8 cellular contexts compared by ENCODE assay signal in genomic region chr15:65583701-65584100, GRCh38. TPM values are rescaled to one million over a fixed set of nuclear protein-coding genes. Genes with fewer than 3 reads are reported as not detected.
DNase-seq lines count a peak whose midpoint lies in the region; ATAC-seq and TF ChIP-seq lines count a peak whose summit lies in the region.

No MANE protein-coding gene starts in this region.

- H3K4me1 ChIP-seq in hepatocyte (ENCODE audit: insufficient read depth), result peaks cover 3% of the 10 kb centered on the region
- H3K4me1 ChIP-seq in right cardiac atrium (ENCODE audit: control insufficient read depth, insufficient read depth, low read length), result no peaks in the 10 kb centered on the region

- H3K27ac ChIP-seq in hepatocyte (peak overlapping the region; percentile 3), right cardiac atrium (ENCODE audit: low read length) (no peak overlapping the region)

- no peaks in the 10 kb centered on the region for H3K36me3 ChIP-seq in hepatocyte (replicated peaks; ENCODE audit: insufficient read depth, low read depth)

- H3K9me3 ChIP-seq in hepatocyte (ENCODE audit: low read depth), result no peaks in the 10 kb centered on the region
- H3K9me3 ChIP-seq in right cardiac atrium (ENCODE audit: control insufficient read depth, low read length), result no peaks in the 10 kb centered on the region

- ATAC-seq in right cardiac atrium, result no peak

- no peak for TF ChIP-seq CTCF in hepatocyte (IDR thresholded peaks at IDR 0.05; ENCODE audit: poor library complexity)

- H3K4me3 Mint-ChIP-seq in stimulated activated naive CD8-positive, alpha-beta T cell treated with anti-CD3 and anti-CD28 coated beads, Interleukin-15, Interleukin-2, amounts not matched to agents 100 ng/mL and 50 ng/mL, for 24 hours, result no peak overlapping the region

- peak overlapping the region; percentile 65 for H3K27ac Mint-ChIP-seq in stimulated activated naive CD8-positive, alpha-beta T cell treated with anti-CD3 and anti-CD28 coated beads, Interleukin-15, Interleukin-2, amounts not matched to agents 100 ng/mL and 50 ng/mL, for 24 hours

- H3K9me2 ChIP-seq in hepatocyte (replicated peaks; ENCODE audit: insufficient read depth), result no peaks in the 10 kb centered on the region

- peaks cover 75% of the 10 kb centered on the region for H3K36me3 Mint-ChIP-seq in stimulated activated naive CD8-positive, alpha-beta T cell treated with anti-CD3 and anti-CD28 coated beads, Interleukin-15, Interleukin-2, amounts not matched to agents 100 ng/mL and 50 ng/mL, for 24 hours (ENCODE audit: low read depth)

- H3K4me2 ChIP-seq in hepatocyte, result no peak overlapping the region

- peaks cover 29% of the 10 kb centered on the region for H3K4me1 Mint-ChIP-seq in stimulated activated naive CD8-positive, alpha-beta T cell treated with anti-CD3 and anti-CD28 coated beads, Interleukin-15, Interleukin-2, amounts not matched to agents 100 ng/mL and 50 ng/mL, for 24 hours (ENCODE audit: low read depth)

- no peak overlapping the region for H3K4me3 ChIP-seq in hepatocyte
- no peak overlapping the region for H3K4me3 ChIP-seq in right cardiac atrium (ENCODE audit: low read length)

- H3K27me3 ChIP-seq in hepatocyte (no peaks in the 10 kb centered on the region), right cardiac atrium (ENCODE audit: control insufficient read depth, insufficient read depth) (no peaks in the 10 kb centered on the region)

- no peak overlapping the region for H2AFZ ChIP-seq in hepatocyte

- WGBS in hepatocyte (ENCODE audit: low lambda C conversion rate, missing lambda C conversion rate), result 74% methylated on average over 1 of the region's 1 CpG
- WGBS in right cardiac atrium, result 34% methylated on average over 1 of the region's 1 CpG

- DNase-seq in stimulated activated CD4-positive, alpha-beta T cell treated with anti-CD3 and anti-CD28 coated beads, Interleukin-12 subunit alpha, Interleukin-12 subunit beta, amount 100 ng/mL, for 48 hours (ENCODE audit: low read depth in 2 of 3, low spot score in 1 of 3), result peak in 2 of 3 donors; percentile 3 to 8
- no peak for DNase-seq in stimulated activated CD4-positive, alpha-beta T cell treated with anti-CD3 and anti-CD28 coated beads, Interleukin-12 subunit alpha, Interleukin-12 subunit beta, amount 100 ng/mL, for 4 hours
- DNase-seq in activated CD4-positive, alpha-beta T cell treated with anti-CD3 and anti-CD28 coated beads for 48 hours, result peak; percentile 32
- peak; percentile 8 for DNase-seq in hepatocyte (ENCODE audit: low spot score)
- no peak for DNase-seq in CD1c-positive myeloid dendritic cell (ENCODE audit: extremely low spot score)
- no peak for DNase-seq in hypothalamus (lab: John Stamatoyannopoulos, UW)
- DNase-seq in right cardiac atrium, result no peak

- intact Hi-C loops in right cardiac atrium (cut with DNase I), result no loop called here

- H4K20me1 ChIP-seq in hepatocyte (ENCODE audit: insufficient read depth, poor library complexity, severe bottlenecking), result no peaks in the 10 kb centered on the region

- no peaks in the 10 kb centered on the region for H3K27me3 Mint-ChIP-seq in stimulated activated naive CD8-positive, alpha-beta T cell treated with anti-CD3 and anti-CD28 coated beads, Interleukin-15, Interleukin-2, amounts not matched to agents 100 ng/mL and 50 ng/mL, for 24 hours

- no peaks in the 10 kb centered on the region for H3K9me3 Mint-ChIP-seq in stimulated activated naive CD8-positive, alpha-beta T cell treated with anti-CD3 and anti-CD28 coated beads, Interleukin-15, Interleukin-2, amounts not matched to agents 100 ng/mL and 50 ng/mL, for 24 hours

- H3K79me2 ChIP-seq in hepatocyte, result no peaks in the 10 kb centered on the region

RNA-seq across cellular contexts. Expression of gene INTS14, which starts 27.2 kb away (rescaled TPM):
- 41.6 and 45.7 TPM in 2 replicates for total RNA-seq in hepatocyte
- polyA plus RNA-seq in hepatocyte, result 25.5 and 28.6 TPM in 2 replicates
- 10 to 100 TPM; 15.2 to 22.8 (median 18.6) TPM for total RNA-seq in right cardiac atrium
- polyA plus RNA-seq in right cardiac atrium, result 11.0 TPM

RNA-seq across cellular contexts. Expression of gene SLC24A1, which starts 38.0 kb away (rescaled TPM):
- total RNA-seq in hepatocyte, result 7.4 and 9.5 TPM in 2 replicates
- polyA plus RNA-seq in hepatocyte, result 3.6 and 6.1 TPM in 2 replicates
- total RNA-seq in right cardiac atrium, result 1 to 10 TPM; 2.3 to 3.1 (median 2.5) TPM
- polyA plus RNA-seq in right cardiac atrium, result 2.4 TPM

RNA-seq across cellular contexts. Expression of gene HACD3, which starts 53.4 kb away (rescaled TPM):
- 156 and 171 TPM in 2 replicates for total RNA-seq in hepatocyte
- polyA plus RNA-seq in hepatocyte, result 123 and 127 TPM in 2 replicates
- total RNA-seq in right cardiac atrium, result 10 to 100 TPM; 11.7 to 16.7 (median 15.0) TPM
- 9.8 TPM for polyA plus RNA-seq in right cardiac atrium

Comparison
In these comparisons a context has a peak if more than half of its experiments do, and no peak if none do; other contexts are left out.
1. DNase-seq: peak in stimulated activated CD4-positive, alpha-beta T cell treated with anti-CD3 and anti-CD28 coated beads, Interleukin-12 subunit alpha, Interleukin-12 subunit beta, amount 100 ng/mL, for 48 hours (2 of 3), activated CD4-positive, alpha-beta T cell treated with anti-CD3 and anti-CD28 coated beads for 48 hours (single experiment) and hepatocyte (single experiment); none in stimulated activated CD4-positive, alpha-beta T cell treated with anti-CD3 and anti-CD28 coated beads, Interleukin-12 subunit alpha, Interleukin-12 subunit beta, amount 100 ng/mL, for 4 hours (single experiment), CD1c-positive myeloid dendritic cell (single experiment), hypothalamus (0 of 51) and right cardiac atrium (0 of 3).